In genomic region chr10:79243211-79244067, GRCh38 we compare ENCODE assay signal across 8 cellular contexts.
DNase-seq lines count a peak whose midpoint lies in the region; ATAC-seq and TF ChIP-seq lines count a peak whose summit lies in the region.

No MANE protein-coding gene starts in this region.

- H3K4me3 ChIP-seq in KMS-11 (IDR thresholded peaks at IDR 0.05; ENCODE audit: insufficient read depth, low read depth, low read length) = no peak overlapping the region
- H3K4me3 ChIP-seq in muscle layer of colon (ENCODE audit: low read depth in 1 of 2, low read length in 2 of 2) = peak overlapping the region; percentile 18 to 54

- H3K9me3 Mint-ChIP-seq in stimulated activated naive CD8-positive, alpha-beta T cell treated with anti-CD3 and anti-CD28 coated beads, Interleukin-15, amount 100 ng/mL, for 72 hours = no peaks in the 10 kb centered on the region

- H3K79me2 ChIP-seq in KMS-11 (ENCODE audit: insufficient read depth, low read depth) = peaks cover 49% of the 10 kb centered on the region

- H3K9me3 ChIP-seq in muscle layer of colon (ENCODE audit: low read length) = no peaks in the 10 kb centered on the region

- H2AFZ ChIP-seq in KMS-11 (ENCODE audit: low read depth) = peak overlapping the region; percentile 54

- no peak for TF ChIP-seq CTCF in KMS-11 (conservative IDR thresholded peaks at IDR 0.05; ENCODE audit: low read depth, low read length)

- H3K9ac ChIP-seq in KMS-11 = peak overlapping the region; percentile 91
- H3K9ac ChIP-seq in muscle layer of colon (ENCODE audit: low read length) = peak overlapping the region; percentile 52

- H3K4me3 Mint-ChIP-seq in stimulated activated naive CD8-positive, alpha-beta T cell treated with anti-CD3 and anti-CD28 coated beads, Interleukin-15, amount 100 ng/mL, for 72 hours = peak overlapping the region; percentile 86 to 88

- H3K27me3 Mint-ChIP-seq in stimulated activated naive CD8-positive, alpha-beta T cell treated with anti-CD3 and anti-CD28 coated beads, Interleukin-15, amount 100 ng/mL, for 72 hours = no peaks in the 10 kb centered on the region

- H3K27me3 ChIP-seq in KMS-11 (ENCODE audit: insufficient read depth, low read depth) (no peaks in the 10 kb centered on the region), muscle layer of colon (ENCODE audit: control insufficient read depth in 1 of 2, insufficient read depth in 2 of 2, low read length in 2 of 2) (no peaks in the 10 kb centered on the region)

- H3K4me1 ChIP-seq in KMS-11 (ENCODE audit: low read depth, poor library complexity, severe bottlenecking) (peaks cover 51% of the 10 kb centered on the region), muscle layer of colon (ENCODE audit: insufficient read depth, low read length) (peaks cover 81% of the 10 kb centered on the region)

- H3K27ac ChIP-seq in KMS-11 (peak overlapping the region; percentile 93), muscle layer of colon (ENCODE audit: low read depth, low read length) (peak overlapping the region; percentile 90)

- H4K20me1 ChIP-seq in KMS-11 (ENCODE audit: insufficient read depth) = no peaks in the 10 kb centered on the region

- peaks cover 61% of the 10 kb centered on the region for H3K4me1 Mint-ChIP-seq in stimulated activated naive CD8-positive, alpha-beta T cell treated with anti-CD3 and anti-CD28 coated beads, Interleukin-15, amount 100 ng/mL, for 72 hours

- DNase-seq in EL (peak; percentile 34), UCSD-AML1 (lab: John Stamatoyannopoulos, UW; ENCODE audit: unreplicated experiment) (no peak)
- DNase-seq in activated CD4-positive, alpha-beta T cell treated with anti-CD3 and anti-CD28 coated beads, Interleukin-2, amount 50 U/mL, for 48 hours = peak; percentile 75 to 79
- peak; percentile 30 for DNase-seq in effector CD4-positive, alpha-beta T cell
- peak; percentile 69 to 71 for DNase-seq in stimulated activated naive CD8-positive, alpha-beta T cell treated with anti-CD3 and anti-CD28 coated beads, Interleukin-15, amount 100 ng/mL, for 72 hours

- peak overlapping the region; percentile 69 for H3K4me2 ChIP-seq in KMS-11

- peak overlapping the region; percentile 94 to 96 for H3K27ac Mint-ChIP-seq in stimulated activated naive CD8-positive, alpha-beta T cell treated with anti-CD3 and anti-CD28 coated beads, Interleukin-15, amount 100 ng/mL, for 72 hours

- H3K36me3 ChIP-seq in KMS-11 (ENCODE audit: insufficient read depth) = no peaks in the 10 kb centered on the region
- H3K36me3 ChIP-seq in muscle layer of colon (ENCODE audit: insufficient read depth, low read length) = no peaks in the 10 kb centered on the region

- peak; percentile 53 for ATAC-seq in GM21390 (IDR thresholded peaks at IDR 0.05; ENCODE audit: unreplicated experiment)
- peak; percentile 78 for ATAC-seq in stimulated activated naive CD8-positive, alpha-beta T cell treated with anti-CD3 and anti-CD28 coated beads, Interleukin-15, amount 100 ng/mL, for 72 hours
